ENCODE assay signal across 28 cellular contexts in genomic region chr3:135172191-135172869, GRCh38.
"Had no signal": no experiment of that assay in that cellular context is flagged by ENCODE, and none has a peak within 500 bp of the region (broad histone marks: within the 10 kb centered on the region; RNA-seq: fewer than 3 reads in every experiment).

No MANE protein-coding gene starts in this region.

- H3K27me3 ChIP-seq: adrenal gland, body of pancreas, dorsolateral prefrontal cortex, gastrocnemius medialis, neutrophil, right lobe of liver had no signal

- H3K9me3 ChIP-seq: adrenal gland, body of pancreas, gastrocnemius medialis, neutrophil, right lobe of liver, thoracic aorta had no signal

- H3K36me3 ChIP-seq: adrenal gland, gastrocnemius medialis, neutrophil, right lobe of liver, thoracic aorta had no signal

- FAIRE-seq: keratinocyte, urothelium cell line had no signal

- H3K4me3 ChIP-seq: adrenal gland, body of pancreas, coronary artery, dorsolateral prefrontal cortex, gastrocnemius medialis, right lobe of liver, thoracic aorta had no signal

- ATAC-seq: body of pancreas; gastrocnemius medialis; left cardiac atrium; right lobe of liver; stimulated activated naive CD8-positive, alpha-beta T cell treated with anti-CD3 and anti-CD28 coated beads, Interleukin-15, Interleukin-2, amounts not matched to agents 100 U/mL and 50 U/mL, for 24 hours had no signal

- H3K4me1 ChIP-seq: adrenal gland, body of pancreas had no signal

- H3K27ac ChIP-seq: adrenal gland, body of pancreas, coronary artery, dorsolateral prefrontal cortex, gastrocnemius medialis, neutrophil, thoracic aorta had no signal

- DNase-seq: activated CD4-positive, alpha-beta T cell treated with anti-CD3 and anti-CD28 coated beads for 4 hours; activated CD4-positive, alpha-beta T cell treated with anti-CD3 and anti-CD28 coated beads, Interleukin-2, amount 50 U/mL, for 48 hours; activated CD8-positive, alpha-beta memory T cell treated with anti-CD3 and anti-CD28 coated beads for 24 hours; activated effector memory CD4-positive, alpha-beta T cell treated with anti-CD3 and anti-CD28 coated beads, Interleukin-2, amount 50 U/mL, for 16 hours; activated naive CD4-positive, alpha-beta T cell treated with anti-CD3 and anti-CD28 coated beads for 36 hours; activated naive CD8-positive, alpha-beta T cell treated with anti-CD3 and anti-CD28 coated beads for 36 hours; adrenal gland; aorta; body of pancreas; cerebellar nuclear complex; dorsolateral prefrontal cortex; effector memory CD4-positive, alpha-beta T cell; erythroblast; gastrocnemius medialis; glutamatergic neuron; left cardiac atrium; mammary epithelial cell; naive B cell; nephron progenitor cell; right lobe of liver; stimulated activated CD4-positive, alpha-beta T cell treated with anti-CD3 and anti-CD28 coated beads, Interleukin-2, amount 100 ng/mL, for 48 hours; stimulated activated naive CD8-positive, alpha-beta T cell treated with anti-CD3 and anti-CD28 coated beads, Interleukin-15, Interleukin-2, amounts not matched to agents 100 U/mL and 50 U/mL, for 24 hours; trophoblast cell had no signal
